ENCODE assay signal across 8 cellular contexts in genomic region chr2:43402002-43402401, GRCh38.
A peak's percentile ranks its signal among the peaks of the same experiment; 100 is the strongest.
DNase-seq lines count a peak whose midpoint lies in the region; ATAC-seq, FAIRE-seq and TF ChIP-seq lines count a peak whose summit lies in the region.

No MANE protein-coding gene starts in this region.

- H3K9me3 Mint-ChIP-seq in activated T-helper 2 cell treated with anti-CD3 and anti-CD28 coated beads, Interferon-gamma antibody, Interleukin-2, Interleukin-4, amounts not matched to agents 10 μg/mL and 5 μg/mL and 100 μg/mL, durations not matched to agents 14 hours and 24 hours and 36 hours: no peaks in the 10 kb centered on the region
- H3K9me3 Mint-ChIP-seq in osteocyte (ENCODE audit: unreplicated experiment): no peaks in the 10 kb centered on the region

- FAIRE-seq in GM19239 (lab: Jason Lieb, UNC): peak; percentile 94
- no peak for FAIRE-seq in RCC 7860 (lab: Jason Lieb, UNC)

- in situ Hi-C loops in ACHN (cut with HindIII; ENCODE audit: low pct_ligation_motif_present, low pct_unique_long_range_greater_than_20kb, low sequenced_read_pairs): no loop called here

- ATAC-seq in HG03039 (IDR thresholded peaks at IDR 0.05; ENCODE audit: unreplicated experiment): peak; percentile 85

- H3K36me3 Mint-ChIP-seq in activated T-helper 2 cell treated with anti-CD3 and anti-CD28 coated beads, Interferon-gamma antibody, Interleukin-2, Interleukin-4, amounts not matched to agents 10 μg/mL and 5 μg/mL and 100 μg/mL, durations not matched to agents 14 hours and 24 hours and 36 hours (ENCODE audit: low read depth): peaks cover 17% of the 10 kb centered on the region
- peaks cover 10% of the 10 kb centered on the region for H3K36me3 Mint-ChIP-seq in osteocyte (ENCODE audit: unreplicated experiment)

- TF ChIP-seq CTCF in GM12864 (IDR thresholded peaks at IDR 0.05; ENCODE audit: low read depth, low read length, missing control alignments): no peak
- TF ChIP-seq CTCF in osteocyte (IDR thresholded peaks at IDR 0.05): no peak

- H3K27me3 Mint-ChIP-seq in activated T-helper 2 cell treated with anti-CD3 and anti-CD28 coated beads, Interferon-gamma antibody, Interleukin-2, Interleukin-4, amounts not matched to agents 10 μg/mL and 5 μg/mL and 100 μg/mL, durations not matched to agents 14 hours and 24 hours and 36 hours (ENCODE audit: low read depth): no peaks in the 10 kb centered on the region
- H3K27me3 Mint-ChIP-seq in osteocyte (ENCODE audit: unreplicated experiment): no peaks in the 10 kb centered on the region

- H3K27ac Mint-ChIP-seq in activated T-helper 2 cell treated with anti-CD3 and anti-CD28 coated beads, Interferon-gamma antibody, Interleukin-2, Interleukin-4, amounts not matched to agents 10 μg/mL and 5 μg/mL and 100 μg/mL, durations not matched to agents 14 hours and 24 hours and 36 hours: peak overlapping the region; percentile 65
- H3K27ac Mint-ChIP-seq in osteocyte (ENCODE audit: unreplicated experiment): no peak overlapping the region

- H3K4me1 Mint-ChIP-seq in activated T-helper 2 cell treated with anti-CD3 and anti-CD28 coated beads, Interferon-gamma antibody, Interleukin-2, Interleukin-4, amounts not matched to agents 10 μg/mL and 5 μg/mL and 100 μg/mL, durations not matched to agents 14 hours and 24 hours and 36 hours (ENCODE audit: low read depth): peaks cover 17% of the 10 kb centered on the region
- H3K4me1 Mint-ChIP-seq in osteocyte (ENCODE audit: unreplicated experiment): peaks cover 42% of the 10 kb centered on the region

- no peak overlapping the region for H3K4me3 Mint-ChIP-seq in activated T-helper 2 cell treated with anti-CD3 and anti-CD28 coated beads, Interferon-gamma antibody, Interleukin-2, Interleukin-4, amounts not matched to agents 10 μg/mL and 5 μg/mL and 100 μg/mL, durations not matched to agents 14 hours and 24 hours and 36 hours (ENCODE audit: low read depth)
- no peak overlapping the region for H3K4me3 Mint-ChIP-seq in osteocyte (ENCODE audit: unreplicated experiment)

- no peak overlapping the region; the same call in 1 of the 2 replicates for H3K4me3 ChIP-seq in GM12864 (ENCODE audit: low read depth, low read length)

- intact Hi-C loops in activated T-helper 2 cell treated with anti-CD3 and anti-CD28 coated beads, Interferon-gamma antibody, Interleukin-2, Interleukin-4, amounts not matched to agents 10 μg/mL and 5 μg/mL and 100 μg/mL, durations not matched to agents 14 hours and 24 hours and 36 hours (cut with micrococcal nuclease): loop anchor here (2.0 kb wide), 1 partner anchor 25 kb away; no protein-coding TSS in a partner anchor

- peak; percentile 96 for DNase-seq in GM12864 (ENCODE audit: low read depth)
- DNase-seq in GM19239 (ENCODE audit: insufficient read length, low spot score): no peak
- DNase-seq in activated T-helper 2 cell treated with anti-CD3 and anti-CD28 coated beads, Interferon-gamma antibody, Interleukin-2, Interleukin-4, amounts not matched to agents 10 μg/mL and 5 μg/mL and 100 μg/mL, durations not matched to agents 14 hours and 24 hours and 36 hours (ENCODE audit: low spot score): no peak
- DNase-seq in ACHN: no peak
- no peak for DNase-seq in osteocyte (ENCODE audit: extremely low spot score, unreplicated experiment)
- no peak for DNase-seq in RCC 7860 (ENCODE audit: low spot score)
- DNase-seq in NCI-H345 (lab: John Stamatoyannopoulos, UW): no peak
